In genomic region chr7:74579800-74580685, GRCh38 we compare ENCODE assay signal across 1 cellular context.
TF ChIP-seq lines count a peak whose summit lies in the region.

No MANE protein-coding gene starts in this region.

TF ChIP-seq in HepG2, 621 proteins besides CTCF, POLR2A, EP300 and RAD21 (continued from another document and continues in another):
- 0 out of 2 replicates have a peak, but pooled peaks have one; percentile 76 for TF ChIP-seq DMTF1 (CRISPR knock-in tag; IDR thresholded peaks at IDR 0.05)
- TF ChIP-seq SMARCE1 (IDR thresholded peaks at IDR 0.05; ENCODE audit: borderline replicate concordance) = no peak
- TF ChIP-seq KAT7 (CRISPR knock-in tag; IDR thresholded peaks at IDR 0.05; ENCODE audit: borderline replicate concordance) = peak; percentile 78; the same call in 1 of the 2 replicates
- TF ChIP-seq RARG (CRISPR knock-in tag; IDR thresholded peaks at IDR 0.05; ENCODE audit: low read depth) = no peak
- no peak for TF ChIP-seq SOX13 (IDR thresholded peaks at IDR 0.05)
- TF ChIP-seq SOX13 (CRISPR knock-in tag; conservative IDR thresholded peaks at IDR 0.05 in 1 of 2, IDR thresholded peaks at IDR 0.05 in 1 of 2) = peak in 1 of 2 experiments; percentile 61; a peak in 2 of 4 replicates
- TF ChIP-seq ZNF124 (CRISPR knock-in tag; IDR thresholded peaks at IDR 0.05) = peak; percentile 52; the same call in 1 of the 2 replicates
- no peak for TF ChIP-seq ZNF235 (CRISPR knock-in tag; IDR thresholded peaks at IDR 0.05; ENCODE audit: borderline replicate concordance)
- TF ChIP-seq ZNF530 (CRISPR knock-in tag; IDR thresholded peaks at IDR 0.05; ENCODE audit: low read depth) = no peak
- peak; percentile 61; the same call in 1 of the 2 replicates for TF ChIP-seq ARID5B (CRISPR knock-in tag; IDR thresholded peaks at IDR 0.05)
- no peak for TF ChIP-seq ZFP37 (CRISPR knock-in tag; IDR thresholded peaks at IDR 0.05; ENCODE audit: borderline replicate concordance)
- TF ChIP-seq ZBTB26 (CRISPR knock-in tag; IDR thresholded peaks at IDR 0.05; ENCODE audit: borderline replicate concordance) = peak; percentile 47; the same call in 1 of the 2 replicates
- peak; percentile 85; the same call in 1 of the 2 replicates for TF ChIP-seq ZNF549 (CRISPR knock-in tag; IDR thresholded peaks at IDR 0.05)
- no peak for TF ChIP-seq XBP1 (CRISPR knock-in tag; IDR thresholded peaks at IDR 0.05)
- TF ChIP-seq SIX4 (CRISPR knock-in tag; IDR thresholded peaks at IDR 0.05) = no peak
- no peak for TF ChIP-seq TERF1 (CRISPR knock-in tag; IDR thresholded peaks at IDR 0.05)
- TF ChIP-seq CENPBD1 (CRISPR knock-in tag; IDR thresholded peaks at IDR 0.05; ENCODE audit: borderline replicate concordance, low read depth) = no peak
- peak; percentile 61; the same call in 1 of the 2 replicates for TF ChIP-seq ESRRA (CRISPR knock-in tag; IDR thresholded peaks at IDR 0.05; ENCODE audit: low read depth)
- TF ChIP-seq HMGA1 (CRISPR knock-in tag; conservative IDR thresholded peaks at IDR 0.05) = no peak
- TF ChIP-seq TSC22D2 (CRISPR knock-in tag; IDR thresholded peaks at IDR 0.05; ENCODE audit: borderline replicate concordance) = no peak; the same call in 1 of the 2 replicates
- TF ChIP-seq SMAD9 (CRISPR knock-in tag; IDR thresholded peaks at IDR 0.05) = no peak
- peak; percentile 97 for TF ChIP-seq ZBTB3 (CRISPR knock-in tag; IDR thresholded peaks at IDR 0.05; ENCODE audit: borderline replicate concordance, low read depth)
- TF ChIP-seq ZNF296 (CRISPR knock-in tag; conservative IDR thresholded peaks at IDR 0.05) = 0 out of 2 replicates have a peak, but pooled peaks have one; percentile 13
- peak; percentile 35; the same call in 1 of the 2 replicates for TF ChIP-seq ZNF670 (CRISPR knock-in tag; IDR thresholded peaks at IDR 0.05; ENCODE audit: borderline replicate concordance)
- TF ChIP-seq PRDM10 (CRISPR knock-in tag; IDR thresholded peaks at IDR 0.05; ENCODE audit: low read depth) = peak; percentile 68; the same call in 1 of the 2 replicates
- TF ChIP-seq ZNF891 (CRISPR knock-in tag; IDR thresholded peaks at IDR 0.05) = peak; percentile 56; the same call in 1 of the 2 replicates
- no peak; the same call in 1 of the 2 replicates for TF ChIP-seq ZNF772 (CRISPR knock-in tag; IDR thresholded peaks at IDR 0.05)
- no peak for TF ChIP-seq AGO2 (optimal IDR thresholded peaks at IDR 0.05; ENCODE audit: low read depth, low read length)
- TF ChIP-seq ZFY (CRISPR knock-in tag; IDR thresholded peaks at IDR 0.05) = peak; percentile 86
- no peak for TF ChIP-seq LBX2 (CRISPR knock-in tag; IDR thresholded peaks at IDR 0.05; ENCODE audit: borderline replicate concordance)
- no peak for TF ChIP-seq CSRNP2 (CRISPR knock-in tag; conservative IDR thresholded peaks at IDR 0.05; ENCODE audit: low read depth)
- peak; percentile 21 for TF ChIP-seq RBM39 (IDR thresholded peaks at IDR 0.05; ENCODE audit: low read depth, low read length, poor library complexity, severe bottlenecking)
- TF ChIP-seq ZNF775 (CRISPR knock-in tag; IDR thresholded peaks at IDR 0.05; ENCODE audit: borderline replicate concordance) = 0 out of 2 replicates have a peak, but pooled peaks have one; percentile 30
- TF ChIP-seq GABPA (IDR thresholded peaks at IDR 0.05; ENCODE audit: low read depth, low read length) = no peak
- TF ChIP-seq GABPA (CRISPR knock-in tag; IDR thresholded peaks at IDR 0.05; ENCODE audit: low read depth) = no peak
- TF ChIP-seq SP2 (CRISPR knock-in tag; IDR thresholded peaks at IDR 0.05) = no peak
- peak; percentile 79 for TF ChIP-seq POLR2G (IDR thresholded peaks at IDR 0.05; ENCODE audit: low read depth, low read length)
- TF ChIP-seq PAX8 (CRISPR knock-in tag; IDR thresholded peaks at IDR 0.05; ENCODE audit: borderline replicate concordance) = no peak
- TF ChIP-seq ZFP62 (CRISPR knock-in tag; IDR thresholded peaks at IDR 0.05) = no peak
- no peak for TF ChIP-seq MAF1 (CRISPR knock-in tag; IDR thresholded peaks at IDR 0.05; ENCODE audit: borderline replicate concordance)
- no peak for TF ChIP-seq RORA (CRISPR knock-in tag; IDR thresholded peaks at IDR 0.05)
- TF ChIP-seq SALL2 (CRISPR knock-in tag; IDR thresholded peaks at IDR 0.05) = peak; percentile 12; the same call in 1 of the 2 replicates
- TF ChIP-seq KMT2A (CRISPR knock-in tag; IDR thresholded peaks at IDR 0.05) = 0 out of 2 replicates have a peak, but pooled peaks have one; percentile 31
- no peak; the same call in 1 of the 2 replicates for TF ChIP-seq ZNF589 (CRISPR knock-in tag; conservative IDR thresholded peaks at IDR 0.05)
- TF ChIP-seq PATZ1 (CRISPR knock-in tag; IDR thresholded peaks at IDR 0.05) = peak; percentile 75; the same call in 1 of the 2 replicates
- no peak for TF ChIP-seq THAP8 (CRISPR knock-in tag; IDR thresholded peaks at IDR 0.05; ENCODE audit: borderline replicate concordance)
- no peak for TF ChIP-seq ELF1 (CRISPR knock-in tag; IDR thresholded peaks at IDR 0.05)
- peak; percentile 87 for TF ChIP-seq NCOR1 (IDR thresholded peaks at IDR 0.05; ENCODE audit: borderline replicate concordance, low read length)
- TF ChIP-seq MEF2D (CRISPR knock-in tag; IDR thresholded peaks at IDR 0.05) = peak; percentile 70; the same call in 1 of the 2 replicates
